25 cellular contexts compared by ENCODE assay signal in genomic region chr7:26723140-26723539, GRCh38.
DNase-seq lines count a peak whose midpoint lies in the region; ATAC-seq and TF ChIP-seq lines count a peak whose summit lies in the region.
"Had no signal": no experiment of that assay in that cellular context is flagged by ENCODE, and none has a peak within 500 bp of the region (broad histone marks: within the 10 kb centered on the region; RNA-seq: fewer than 3 reads in every experiment).

No MANE protein-coding gene starts in this region.

- no peak overlapping the region for H3K4me3 Mint-ChIP-seq in T-helper 17 cell
- H3K4me3 Mint-ChIP-seq: activated naive CD4-positive, alpha-beta T cell treated with anti-CD3 and anti-CD28 coated beads, Interleukin-2, amount 50 U/mL, for 24 hours; stimulated activated effector memory CD8-positive, alpha-beta T cell treated with anti-CD3 and anti-CD28 coated beads, Interleukin-12 subunit alpha, Interleukin-12 subunit beta, amount 100 ng/mL, for 72 hours had no signal

- H3K27me3 Mint-ChIP-seq in T-helper 17 cell = peaks cover 14% of the 10 kb centered on the region

- no peak overlapping the region for H2AFZ ChIP-seq in neuronal stem cell (ENCODE audit: low read length)

- H4K91ac ChIP-seq in neuronal stem cell (ENCODE audit: low read depth, low read length, poor library complexity) = no peak overlapping the region

- H3K9me3 ChIP-seq in neuronal stem cell (replicated peaks in 1 of 2; ENCODE audit: control insufficient read depth in 2 of 2, insufficient read depth in 1 of 2, low read depth in 1 of 2, low read length in 2 of 2) (no peaks in the 10 kb centered on the region), T-helper 17 cell (ENCODE audit: control insufficient read depth, low read length, poor library complexity, severe bottlenecking) (no peaks in the 10 kb centered on the region), Peyer's patch (no peaks in the 10 kb centered on the region)
- H3K9me3 ChIP-seq: esophagus muscularis mucosa, gastroesophageal sphincter, SK-N-SH, testis had no signal

- H3K79me1 ChIP-seq in neuronal stem cell (ENCODE audit: low read depth, low read length) = no peaks in the 10 kb centered on the region

- H3K27me3 ChIP-seq in neuronal stem cell (ENCODE audit: control insufficient read depth in 3 of 3, insufficient read depth in 3 of 3, low read depth in 1 of 3, low read length in 3 of 3) (no peaks in the 10 kb centered on the region), Peyer's patch (no peaks in the 10 kb centered on the region)
- H3K27me3 ChIP-seq: esophagus muscularis mucosa, gastroesophageal sphincter, testis had no signal

- H3K23ac ChIP-seq in neuronal stem cell (ENCODE audit: low read depth, low read length, poor library complexity) = no peak overlapping the region

- TF ChIP-seq CTCF in epithelial cell of proximal tubule (conservative IDR thresholded peaks at IDR 0.05; ENCODE audit: low read depth, low read length) (no peak), Peyer's patch (IDR thresholded peaks at IDR 0.05) (no peak)

- no peak overlapping the region for H3K27ac Mint-ChIP-seq in T-helper 17 cell
- H3K27ac Mint-ChIP-seq: activated naive CD4-positive, alpha-beta T cell treated with anti-CD3 and anti-CD28 coated beads, Interleukin-2, amount 50 U/mL, for 24 hours; stimulated activated effector memory CD8-positive, alpha-beta T cell treated with anti-CD3 and anti-CD28 coated beads, Interleukin-12 subunit alpha, Interleukin-12 subunit beta, amount 100 ng/mL, for 72 hours had no signal

- no peak for TF ChIP-seq POLR2A in Peyer's patch (IDR thresholded peaks at IDR 0.05)

- H2BK15ac ChIP-seq in neuronal stem cell (ENCODE audit: low read length) = no peak overlapping the region

- peaks cover 4% of the 10 kb centered on the region for H3K4me1 Mint-ChIP-seq in T-helper 17 cell
- H3K4me1 Mint-ChIP-seq: activated naive CD4-positive, alpha-beta T cell treated with anti-CD3 and anti-CD28 coated beads, Interleukin-2, amount 50 U/mL, for 24 hours; stimulated activated effector memory CD8-positive, alpha-beta T cell treated with anti-CD3 and anti-CD28 coated beads, Interleukin-12 subunit alpha, Interleukin-12 subunit beta, amount 100 ng/mL, for 72 hours had no signal

- H3K27ac ChIP-seq in neuronal stem cell (replicated peaks; ENCODE audit: low read length) (no peak overlapping the region), Peyer's patch (no peak overlapping the region)
- H3K27ac ChIP-seq: esophagus muscularis mucosa, gastroesophageal sphincter, testis had no signal

- no peak overlapping the region for H4K8ac ChIP-seq in neuronal stem cell (ENCODE audit: low read depth, low read length)

- H2BK12ac ChIP-seq in neuronal stem cell (ENCODE audit: low read length) = no peak overlapping the region

- H3K4me3 ChIP-seq in epithelial cell of proximal tubule (ENCODE audit: low read depth, low read length) = no peak overlapping the region
- no peak overlapping the region for H3K4me3 ChIP-seq in neuronal stem cell (ENCODE audit: low read length in 2 of 2)
- H3K4me3 ChIP-seq in Peyer's patch = no peak overlapping the region
- H3K4me3 ChIP-seq: esophagus muscularis mucosa, gastroesophageal sphincter, testis had no signal

- DNase-seq in NAMALWA (ENCODE audit: low spot score) (peak; percentile 49), epithelial cell of proximal tubule (ENCODE audit: low read depth) (peak; percentile 18), neuronal stem cell (ENCODE audit: low spot score) (peak; percentile 5), T-helper 17 cell (no peak), OCI-M2 (lab: John Stamatoyannopoulos, UW; ENCODE audit: unreplicated experiment) (no peak), Peyer's patch (no peak)
- DNase-seq: activated CD8-positive, alpha-beta memory T cell treated with anti-CD3 and anti-CD28 coated beads for 24 hours; activated T-cell treated with anti-CD3 and anti-CD28 coated beads, Interleukin-2, amount 50 U/mL, for 48 hours; DMS 273 treated with DMSO at 0.1 percent for 48 hours; effector CD4-positive, alpha-beta T cell; left colon; mesendoderm; NCI-H1417; NCI-H2107; NCI-H82; SK-N-SH; T1000; testis had no signal

- H3K4me1 ChIP-seq in neuronal stem cell (ENCODE audit: control insufficient read depth in 2 of 2, insufficient read depth in 1 of 2, low read depth in 1 of 2, low read length in 2 of 2) (no peaks in the 10 kb centered on the region), Peyer's patch (no peaks in the 10 kb centered on the region)
- H3K4me1 ChIP-seq: esophagus muscularis mucosa, gastroesophageal sphincter, testis had no signal

- no peak overlapping the region for H3K4me2 ChIP-seq in neuronal stem cell (ENCODE audit: insufficient read depth, low read length, poor library complexity, severe bottlenecking)
- H3K4me2 ChIP-seq: SK-N-SH had no signal

- no peak overlapping the region for H2BK120ac ChIP-seq in neuronal stem cell (ENCODE audit: low read depth, low read length)

- H2BK5ac ChIP-seq in neuronal stem cell (ENCODE audit: low read length) = no peak overlapping the region

- ATAC-seq in GM18907 (IDR thresholded peaks at IDR 0.05; ENCODE audit: unreplicated experiment) (peak; percentile 48), T-helper 17 cell (no peak), GM21367 (IDR thresholded peaks at IDR 0.05; ENCODE audit: unreplicated experiment) (no peak)
- ATAC-seq: gastroesophageal sphincter; left colon; Panc1; stimulated activated effector memory CD8-positive, alpha-beta T cell treated with anti-CD3 and anti-CD28 coated beads, Interleukin-12 subunit alpha, Interleukin-12 subunit beta, amount 100 ng/mL, for 72 hours had no signal

- no peak overlapping the region for H3K18ac ChIP-seq in neuronal stem cell (ENCODE audit: low read length)

- H3K9ac ChIP-seq in neuronal stem cell (ENCODE audit: low read depth, low read length, poor library complexity) = no peak overlapping the region
- H3K9ac ChIP-seq: SK-N-SH had no signal

- H3K36me3 ChIP-seq in neuronal stem cell (replicated peaks in 1 of 2; ENCODE audit: control insufficient read depth in 2 of 2, insufficient read depth in 2 of 2, low read length in 2 of 2) = no peaks in the 10 kb centered on the region
- H3K36me3 ChIP-seq in Peyer's patch = no peaks in the 10 kb centered on the region

- H2AK5ac ChIP-seq in neuronal stem cell (ENCODE audit: low read depth, low read length) = no peak overlapping the region

- no peak overlapping the region for H3K14ac ChIP-seq in neuronal stem cell (ENCODE audit: low read length)

- no CpG with 5 or more reads among the region's 5 CpGs for WGBS in neuronal stem cell (ENCODE audit: extremely low coverage in 2 of 2, insufficient read length in 2 of 2, insufficient replicate concordance in 1 of 2), 2 donors

- H3K36me3 Mint-ChIP-seq in T-helper 17 cell (ENCODE audit: low read depth) = peaks cover under 1% of the 10 kb centered on the region

- no peak overlapping the region for H3K4ac ChIP-seq in neuronal stem cell (ENCODE audit: low read length)

Comparison
In these comparisons a context has a peak if more than half of its experiments do, and no peak if none do; other contexts are left out.
1. DNase-seq: peak in NAMALWA (single experiment), epithelial cell of proximal tubule (single experiment) and neuronal stem cell (single experiment); none in T-helper 17 cell (0 of 3), OCI-M2 (single experiment) and Peyer's patch (0 of 3).